ENCODE assay signal across 26 cellular contexts in the genomic region with DNA sequence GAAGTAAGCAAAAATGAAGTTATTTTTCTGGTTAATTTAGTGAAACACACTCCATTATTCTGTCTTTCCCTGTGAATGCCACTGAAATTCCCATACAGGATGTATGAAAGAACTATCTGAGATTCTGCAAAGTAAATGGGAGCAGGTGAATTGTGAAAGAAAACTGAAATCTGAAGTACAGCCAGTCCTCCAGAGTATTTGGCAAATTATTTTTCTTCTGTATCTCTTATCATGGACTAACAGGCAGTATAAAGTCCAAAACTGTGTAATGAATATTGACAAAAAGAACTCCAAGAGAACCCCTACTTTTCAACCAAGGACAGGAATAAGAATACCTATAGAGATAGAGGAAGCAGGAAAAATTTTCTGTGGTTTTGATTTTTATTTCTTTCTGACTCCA. TPM values are rescaled to one million over a fixed set of nuclear protein-coding genes. Genes with fewer than 3 reads are reported as not detected.
"Had no signal": no experiment of that assay in that cellular context is flagged by ENCODE, and none has a peak within 500 bp of the region (broad histone marks: within the 10 kb centered on the region; RNA-seq: fewer than 3 reads in every experiment).

No MANE protein-coding gene starts in this region.

- H3K36me3 ChIP-seq: colonic mucosa, esophagus muscularis mucosa, esophagus squamous epithelium, gastrocnemius medialis, gastroesophageal sphincter, heart left ventricle, heart right ventricle had no signal

- DNase-seq: colonic mucosa; cortex of kidney; dermis blood vessel endothelial cell; dorsolateral prefrontal cortex; effector CD4-positive, alpha-beta T cell; effector CD8-positive, alpha-beta T cell; effector memory CD4-positive, alpha-beta T cell; effector memory CD8-positive, alpha-beta T cell; endodermal cell; erythroblast; esophagus squamous epithelium; foreskin fibroblast; foreskin keratinocyte; foreskin melanocyte; gastrocnemius medialis; glutamatergic neuron; head of caudate nucleus; heart left ventricle; heart right ventricle had no signal

- H3K27ac ChIP-seq: colonic mucosa, coronary artery, dorsolateral prefrontal cortex, epithelial cell of prostate, esophagus muscularis mucosa, esophagus squamous epithelium, foreskin keratinocyte, gastrocnemius medialis, gastroesophageal sphincter, heart left ventricle, heart right ventricle had no signal

- H3K4me1 Mint-ChIP-seq: endodermal cell had no signal

- H3K4me1 ChIP-seq: colonic mucosa, esophagus muscularis mucosa, esophagus squamous epithelium, foreskin keratinocyte, gastrocnemius medialis, gastroesophageal sphincter, heart left ventricle, heart right ventricle had no signal

- H3K9me3 ChIP-seq: colonic mucosa, gastroesophageal sphincter had no signal

- H3K4me3 ChIP-seq: colonic mucosa, coronary artery, dorsolateral prefrontal cortex, esophagus muscularis mucosa, esophagus squamous epithelium, gastrocnemius medialis, gastroesophageal sphincter, heart left ventricle, heart right ventricle had no signal

- H3K4me3 Mint-ChIP-seq: dendritic cell treated with granulocyte-macrophage colony-stimulating factor and Interleukin-4, amounts not matched to agents 40 ng/mL and 50 ng/mL, for 4 days; effector memory CD8-positive, alpha-beta T cell; endodermal cell had no signal

- H3K27me3 Mint-ChIP-seq: dendritic cell treated with granulocyte-macrophage colony-stimulating factor and Interleukin-4, amounts not matched to agents 40 ng/mL and 50 ng/mL, for 4 days; effector memory CD8-positive, alpha-beta T cell had no signal

- ATAC-seq: effector memory CD8-positive, alpha-beta T cell; esophagus mucosa; foreskin keratinocyte; gastrocnemius medialis; gastroesophageal sphincter; heart left ventricle; heart right ventricle had no signal

- H3K27me3 ChIP-seq: colonic mucosa, esophagus muscularis mucosa, esophagus squamous epithelium, foreskin keratinocyte, gastroesophageal sphincter, heart left ventricle, heart right ventricle had no signal

- FAIRE-seq: endothelial cell of umbilical vein had no signal

- H3K27ac Mint-ChIP-seq: dendritic cell treated with granulocyte-macrophage colony-stimulating factor and Interleukin-4, amounts not matched to agents 40 ng/mL and 50 ng/mL, for 4 days; effector memory CD8-positive, alpha-beta T cell; endodermal cell had no signal

RNA-seq across cellular contexts. Expression of a gene that starts 40.8 kb away (rescaled TPM):
- polyA plus RNA-seq: foreskin keratinocyte had no signal
